Comparison of ENCODE assay signal across 12 cellular contexts in the genomic region with DNA sequence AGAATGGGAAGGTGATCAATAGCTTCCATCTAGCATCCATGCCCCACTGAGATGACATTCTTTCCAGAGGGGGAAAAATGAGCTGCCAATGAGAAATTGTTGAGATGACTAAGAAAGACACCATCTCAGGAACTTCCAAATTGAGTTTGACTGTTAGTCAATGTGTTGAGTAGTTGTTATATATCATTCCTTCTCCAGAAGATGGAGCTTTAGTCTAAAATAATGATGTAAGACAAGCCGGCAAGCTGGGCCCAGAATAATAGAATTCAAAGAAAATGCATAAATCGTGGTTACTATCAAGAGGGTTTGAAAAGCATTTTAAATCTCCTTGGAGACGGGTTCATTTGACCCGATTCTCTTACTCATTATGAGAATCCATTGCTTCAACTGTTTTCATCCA.
DNase-seq lines count a peak whose midpoint lies in the region; ATAC-seq, FAIRE-seq and TF ChIP-seq lines count a peak whose summit lies in the region.
"Had no signal": no experiment of that assay in that cellular context is flagged by ENCODE, and none has a peak within 500 bp of the region (broad histone marks: within the 10 kb centered on the region; RNA-seq: fewer than 3 reads in every experiment).

No MANE protein-coding gene starts in this region.

- ATAC-seq in stimulated activated naive B cell treated with anti-CD40 and anti-IgM and Interleukin-4, amounts not matched to agents 10 μg/mL and 1 μg/mL and 100 μg/mL, for 72 hours (replicated peaks), result peak; percentile 33 to 40
- ATAC-seq in GM21576 (IDR thresholded peaks at IDR 0.05; ENCODE audit: unreplicated experiment), result no peak

- H3K9me3 Mint-ChIP-seq in MCF 10A (ENCODE audit: unreplicated experiment), result no peaks in the 10 kb centered on the region
- H3K9me3 Mint-ChIP-seq in stimulated activated naive B cell treated with anti-CD40 and anti-IgM and Interleukin-4, amounts not matched to agents 10 μg/mL and 1 μg/mL and 100 μg/mL, for 72 hours, result peaks cover 0 to 3% of the 10 kb centered on the region in 2 donors

- H3K36me3 Mint-ChIP-seq in MCF 10A (ENCODE audit: insufficient read depth, unreplicated experiment), result no peaks in the 10 kb centered on the region
- peaks cover 1 to 3% of the 10 kb centered on the region in 2 donors for H3K36me3 Mint-ChIP-seq in stimulated activated naive B cell treated with anti-CD40 and anti-IgM and Interleukin-4, amounts not matched to agents 10 μg/mL and 1 μg/mL and 100 μg/mL, for 72 hours

- H3K9me3 ChIP-seq in breast epithelium, result no peaks in the 10 kb centered on the region
- H3K9me3 ChIP-seq: HAP-1 had no signal

- no peak for TF ChIP-seq POLR2A in breast epithelium (IDR thresholded peaks at IDR 0.05)
- no peak for TF ChIP-seq POLR2A in erythroblast (IDR thresholded peaks at IDR 0.05; ENCODE audit: low read length)

- no peaks in the 10 kb centered on the region for H3K27me3 Mint-ChIP-seq in MCF 10A (ENCODE audit: insufficient read depth, unreplicated experiment)
- H3K27me3 Mint-ChIP-seq in stimulated activated naive B cell treated with anti-CD40 and anti-IgM and Interleukin-4, amounts not matched to agents 10 μg/mL and 1 μg/mL and 100 μg/mL, for 72 hours, result no peaks in the 10 kb centered on the region

- H3K36me3 ChIP-seq in breast epithelium, result no peaks in the 10 kb centered on the region
- H3K36me3 ChIP-seq: HAP-1 had no signal

- H3K27me3 ChIP-seq in breast epithelium, result no peaks in the 10 kb centered on the region

- FAIRE-seq in RCC 7860 (lab: Jason Lieb, UNC), result peak; percentile 80
- FAIRE-seq: frontal cortex had no signal

- no peaks in the 10 kb centered on the region for H3K4me1 Mint-ChIP-seq in MCF 10A (ENCODE audit: insufficient read depth, unreplicated experiment)
- peaks cover 21 to 40% of the 10 kb centered on the region in 2 donors for H3K4me1 Mint-ChIP-seq in stimulated activated naive B cell treated with anti-CD40 and anti-IgM and Interleukin-4, amounts not matched to agents 10 μg/mL and 1 μg/mL and 100 μg/mL, for 72 hours

- no peak overlapping the region for H3K4me3 Mint-ChIP-seq in MCF 10A (ENCODE audit: unreplicated experiment)
- H3K4me3 Mint-ChIP-seq in stimulated activated naive B cell treated with anti-CD40 and anti-IgM and Interleukin-4, amounts not matched to agents 10 μg/mL and 1 μg/mL and 100 μg/mL, for 72 hours, result no peak overlapping the region

- TF ChIP-seq CTCF in MCF 10A (IDR thresholded peaks at IDR 0.05; ENCODE audit: unreplicated experiment) (peak; percentile 35), breast epithelium (IDR thresholded peaks at IDR 0.05) (no peak)

- peak; percentile 25 for DNase-seq in MCF 10A (ENCODE audit: unreplicated experiment)
- DNase-seq in breast epithelium (ENCODE audit: low spot score in 2 of 2), result no peak
- peak; percentile 55 for DNase-seq in RCC 7860 (ENCODE audit: low spot score)
- peak; percentile 14 to 18 for DNase-seq in erythroblast (lab: John Stamatoyannopoulos, UW)
- DNase-seq in stimulated activated naive B cell treated with anti-CD40 and anti-IgM and Interleukin-4, amounts not matched to agents 10 μg/mL and 1 μg/mL and 100 μg/mL, for 72 hours, result no peak
- DNase-seq in stimulated activated CD4-positive, alpha-beta T cell treated with anti-CD3 and anti-CD28 coated beads, Interleukin-15, amount 100 ng/mL, for 24 hours, result no peak
- DNase-seq in NCI-H2196 (lab: John Stamatoyannopoulos, UW; ENCODE audit: unreplicated experiment), result no peak
- DNase-seq: NCI-H2081 had no signal

- H3K4me1 ChIP-seq in breast epithelium, result no peaks in the 10 kb centered on the region
- H3K4me1 ChIP-seq: HAP-1 had no signal

- intact Hi-C loops in MCF 10A (cut with micrococcal nuclease), result loop anchor here (1.0 to 5.0 kb wide), 3 partner anchors 58 to 422 kb away; no protein-coding TSS in a partner anchor
- intact Hi-C loops in breast epithelium (cut with DNase I; ENCODE audit: low total_unique reads), result loop anchor here (10.0 kb wide), 1 partner anchor 1290 kb away; no protein-coding TSS in a partner anchor

- no peak overlapping the region for H3K27ac ChIP-seq in breast epithelium
- H3K27ac ChIP-seq: skin epidermis had no signal

- H3K4me3 ChIP-seq in breast epithelium, result no peak overlapping the region
- H3K4me3 ChIP-seq: HAP-1, skin epidermis had no signal

- no peak overlapping the region for H3K27ac Mint-ChIP-seq in MCF 10A (ENCODE audit: low read depth, unreplicated experiment)
- peak overlapping the region; percentile 44 for H3K27ac Mint-ChIP-seq in stimulated activated naive B cell treated with anti-CD40 and anti-IgM and Interleukin-4, amounts not matched to agents 10 μg/mL and 1 μg/mL and 100 μg/mL, for 72 hours

- CTCF ChIA-PET in MCF 10A (lab: Yijun Ruan, JAX), result interaction anchor here (0.5 to 8.5 kb wide), 34 partner anchors 8 to 1061 kb away, joined by 3 to 200 read pairs (median 4); a partner anchor contains a TSS

- POLR2A ChIA-PET in MCF 10A (lab: Yijun Ruan, JAX), result interaction anchor here (0.6 to 1.1 kb wide), 5 partner anchors 13 to 1174 kb away, joined by 3 to 5 read pairs (median 4); no protein-coding TSS in a partner anchor

- BruUV-seq in MCF 10A (replicated peaks; lab: Mats Ljungman, UMichigan), result no TSS peak

Comparison
In these comparisons a context has a peak if more than half of its experiments do, and no peak if none do; other contexts are left out.
1. DNase-seq: peak in MCF 10A (single experiment), RCC 7860 (single experiment) and erythroblast (2 of 2); none in breast epithelium (0 of 2), stimulated activated naive B cell treated with anti-CD40 and anti-IgM and Interleukin-4, amounts not matched to agents 10 μg/mL and 1 μg/mL and 100 μg/mL, for 72 hours (single experiment), stimulated activated CD4-positive, alpha-beta T cell treated with anti-CD3 and anti-CD28 coated beads, Interleukin-15, amount 100 ng/mL, for 24 hours (single experiment) and NCI-H2196 (single experiment).